19 cellular contexts compared by ENCODE assay signal in genomic region chr11:19805346-19805745, GRCh38.
"Had no signal": no experiment of that assay in that cellular context is flagged by ENCODE, and none has a peak within 500 bp of the region (broad histone marks: within the 10 kb centered on the region; RNA-seq: fewer than 3 reads in every experiment).

No MANE protein-coding gene starts in this region.

- H3K4me3 ChIP-seq: esophagus squamous epithelium, gastroesophageal sphincter, spleen, testis, transverse colon had no signal

- H3K4me1 Mint-ChIP-seq: immature natural killer cell; stimulated activated naive B cell treated with anti-CD40 and anti-IgM and Interleukin-4, amounts not matched to agents 10 μg/mL and 1 μg/mL and 100 μg/mL, for 72 hours; stimulated activated naive CD8-positive, alpha-beta T cell treated with anti-CD3 and anti-CD28 coated beads, Interleukin-15, amount 100 ng/mL, for 72 hours had no signal

- ATAC-seq: effector memory CD8-positive, alpha-beta T cell; gastroesophageal sphincter; naive thymus-derived CD8-positive, alpha-beta T cell; right cardiac atrium; stimulated activated naive B cell treated with anti-CD40 and anti-IgM and Interleukin-4, amounts not matched to agents 10 μg/mL and 1 μg/mL and 100 μg/mL, for 72 hours; stimulated activated naive CD8-positive, alpha-beta T cell treated with anti-CD3 and anti-CD28 coated beads, Interleukin-15, amount 100 ng/mL, for 72 hours had no signal

- H3K36me3 ChIP-seq: esophagus squamous epithelium, gastroesophageal sphincter, spleen, transverse colon had no signal

- H3K27me3 Mint-ChIP-seq: dendritic cell treated with granulocyte-macrophage colony-stimulating factor and Interleukin-4, amounts not matched to agents 40 ng/mL and 50 ng/mL, for 4 days had no signal

- H3K4me3 Mint-ChIP-seq: dendritic cell treated with granulocyte-macrophage colony-stimulating factor and Interleukin-4, amounts not matched to agents 40 ng/mL and 50 ng/mL, for 4 days; effector memory CD8-positive, alpha-beta T cell; immature natural killer cell; naive thymus-derived CD8-positive, alpha-beta T cell; neural crest cell; stimulated activated naive B cell treated with anti-CD40 and anti-IgM and Interleukin-4, amounts not matched to agents 10 μg/mL and 1 μg/mL and 100 μg/mL, for 72 hours; stimulated activated naive CD8-positive, alpha-beta T cell treated with anti-CD3 and anti-CD28 coated beads, Interleukin-15, amount 100 ng/mL, for 72 hours had no signal

- H3K4me1 ChIP-seq: spleen, testis had no signal

- H3K36me3 Mint-ChIP-seq: immature natural killer cell; naive thymus-derived CD8-positive, alpha-beta T cell; stimulated activated naive B cell treated with anti-CD40 and anti-IgM and Interleukin-4, amounts not matched to agents 10 μg/mL and 1 μg/mL and 100 μg/mL, for 72 hours had no signal

- H3K9me3 ChIP-seq: esophagus squamous epithelium, gastroesophageal sphincter, spleen, testis, transverse colon had no signal

- H3K27me3 ChIP-seq: esophagus squamous epithelium, gastroesophageal sphincter, spleen, testis, transverse colon had no signal

- H3K27ac Mint-ChIP-seq: dendritic cell treated with granulocyte-macrophage colony-stimulating factor and Interleukin-4, amounts not matched to agents 40 ng/mL and 50 ng/mL, for 4 days; effector memory CD8-positive, alpha-beta T cell; immature natural killer cell; naive thymus-derived CD8-positive, alpha-beta T cell; stimulated activated naive B cell treated with anti-CD40 and anti-IgM and Interleukin-4, amounts not matched to agents 10 μg/mL and 1 μg/mL and 100 μg/mL, for 72 hours; stimulated activated naive CD8-positive, alpha-beta T cell treated with anti-CD3 and anti-CD28 coated beads, Interleukin-15, amount 100 ng/mL, for 72 hours had no signal

- H3K9me3 Mint-ChIP-seq: dendritic cell treated with granulocyte-macrophage colony-stimulating factor and Interleukin-4, amounts not matched to agents 40 ng/mL and 50 ng/mL, for 4 days; effector memory CD8-positive, alpha-beta T cell; immature natural killer cell; naive thymus-derived CD8-positive, alpha-beta T cell; neural crest cell; stimulated activated naive B cell treated with anti-CD40 and anti-IgM and Interleukin-4, amounts not matched to agents 10 μg/mL and 1 μg/mL and 100 μg/mL, for 72 hours; stimulated activated naive CD8-positive, alpha-beta T cell treated with anti-CD3 and anti-CD28 coated beads, Interleukin-15, amount 100 ng/mL, for 72 hours had no signal

- H3K27ac ChIP-seq: epithelial cell of prostate, esophagus squamous epithelium, gastroesophageal sphincter, spleen, testis had no signal

- DNase-seq: effector memory CD8-positive, alpha-beta T cell; esophagus squamous epithelium; foreskin fibroblast; immature natural killer cell; mesendoderm; naive thymus-derived CD8-positive, alpha-beta T cell; posterior cingulate gyrus; right cardiac atrium; spleen; stimulated activated CD4-positive, alpha-beta T cell treated with anti-CD3 and anti-CD28 coated beads, Interleukin-2, amount 100 ng/mL, for 24 hours; stimulated activated CD4-positive, alpha-beta T cell treated with anti-CD3 and anti-CD28 coated beads, Interleukin-4, amount 100 ng/mL, for 4 hours; stimulated activated naive B cell treated with anti-CD40 and anti-IgM and Interleukin-4, amounts not matched to agents 10 μg/mL and 1 μg/mL and 100 μg/mL, for 72 hours; stimulated activated naive CD8-positive, alpha-beta T cell treated with anti-CD3 and anti-CD28 coated beads, Interleukin-15, amount 100 ng/mL, for 72 hours; testis; transverse colon had no signal
